7 cellular contexts compared by ENCODE assay signal in genomic region chr1:181325765-181326164, GRCh38.
DNase-seq lines count a peak whose midpoint lies in the region; ATAC-seq, FAIRE-seq and TF ChIP-seq lines count a peak whose summit lies in the region.
"Not testable (repeated sequence)": the region's sequence is repeated elsewhere in the genome, so short reads cannot be mapped to it uniquely, and the experiment has no call there.

No MANE protein-coding gene starts in this region.

- CTCF ChIA-PET in activated CD8-positive, alpha-beta memory T cell treated with anti-CD3 and anti-CD28 coated beads, Interleukin-2, amount 10 ng/mL, durations not matched to agents 7 days and 5 days (lab: Charles Lee), result interaction anchor here (1.1 kb wide), 1 partner anchor 10 kb away, joined by 3 read pairs; no protein-coding TSS in a partner anchor
- CTCF ChIA-PET in K562 (lab: Yijun Ruan, JAX; ENCODE audit: low intra/inter-chr PET ratio), result not testable (repeated sequence)

- not testable (repeated sequence) for TF ChIP-seq EP300 in K562 (IDR thresholded peaks at IDR 0.05; ENCODE audit: low read length)

- H3K79me2 ChIP-seq in K562 (ENCODE audit: control insufficient read depth, insufficient read depth, low read length), result not testable (repeated sequence)

- POLR2A ChIA-PET in K562 (lab: Yijun Ruan, JAX), result not testable (repeated sequence)

- not testable (repeated sequence) for H3K9me3 ChIP-seq in K562 (replicated peaks; ENCODE audit: control insufficient read depth, insufficient read depth, low read depth, low read length); heart right ventricle; right atrium auricular region

- not testable (repeated sequence) for H3K4me2 ChIP-seq in K562 (ENCODE audit: insufficient read depth, low read length)

- ATAC-seq in activated CD8-positive, alpha-beta memory T cell treated with anti-CD3 and anti-CD28 coated beads, Interleukin-2, amount 10 ng/mL, durations not matched to agents 7 days and 5 days, result not testable (repeated sequence)
- ATAC-seq in K562 (peak; percentile 76), Right ventricle myocardium inferior (peak; percentile 41), heart right ventricle (peak; percentile 33 to 81 (median 62))

- not testable (repeated sequence) for H3K4me3 ChIP-seq in H7 (ENCODE audit: insufficient read depth, low read depth, low read length); K562; heart right ventricle; right atrium auricular region

- not testable (repeated sequence) for TF ChIP-seq RAD21 in K562 (CRISPR knock-in tag; conservative IDR thresholded peaks at IDR 0.05 in 1 of 2, IDR thresholded peaks at IDR 0.05 in 1 of 2)

- H2AFZ ChIP-seq in K562 (ENCODE audit: low read depth, low read length), result not testable (repeated sequence)

- not testable (repeated sequence) for H3K9me1 ChIP-seq in K562 (ENCODE audit: control insufficient read depth, insufficient read depth, low read length)

- H3K4me3 Mint-ChIP-seq in activated CD8-positive, alpha-beta memory T cell treated with anti-CD3 and anti-CD28 coated beads, Interleukin-2, amount 10 ng/mL, durations not matched to agents 7 days and 5 days, result not testable (repeated sequence)

- H3K27ac Mint-ChIP-seq in activated CD8-positive, alpha-beta memory T cell treated with anti-CD3 and anti-CD28 coated beads, Interleukin-2, amount 10 ng/mL, durations not matched to agents 7 days and 5 days, result not testable (repeated sequence)

- not testable (repeated sequence) for H3K9ac ChIP-seq in K562 (ENCODE audit: insufficient read depth in 1 of 2, low read depth in 2 of 2, low read length in 2 of 2)

- in situ Hi-C loops in K562 (cut with MboI), result not testable (repeated sequence)

- peak; percentile 22 for DNase-seq in H7
- peak; percentile 5 for DNase-seq in activated CD8-positive, alpha-beta memory T cell treated with anti-CD3 and anti-CD28 coated beads, Interleukin-2, amount 10 ng/mL, durations not matched to agents 7 days and 5 days
- DNase-seq in K562 (ENCODE audit: extremely low read depth in 1 of 4, low spot score in 3 of 4); Right ventricle myocardium inferior (ENCODE audit: missing footprints): not testable (repeated sequence)
- DNase-seq in heart right ventricle, result peak; percentile 9 to 17
- DNase-seq in right atrium auricular region (ENCODE audit: low spot score), result peak; percentile 56
- peak; percentile 21 for DNase-seq in stimulated activated CD8-positive, alpha-beta memory T cell treated with anti-CD3 and anti-CD28 coated beads, Interleukin-4, amount 100 ng/mL, for 48 hours

- H4K20me1 ChIP-seq in K562 (replicated peaks; ENCODE audit: control insufficient read depth, insufficient read depth, low read length), result not testable (repeated sequence)

- H3K27me3 Mint-ChIP-seq in activated CD8-positive, alpha-beta memory T cell treated with anti-CD3 and anti-CD28 coated beads, Interleukin-2, amount 10 ng/mL, durations not matched to agents 7 days and 5 days, result peaks cover 11% of the 10 kb centered on the region

- not testable (repeated sequence) for H3K4me1 Mint-ChIP-seq in activated CD8-positive, alpha-beta memory T cell treated with anti-CD3 and anti-CD28 coated beads, Interleukin-2, amount 10 ng/mL, durations not matched to agents 7 days and 5 days

- H3K36me3 ChIP-seq in H7 (replicated peaks; ENCODE audit: control insufficient read depth, insufficient read depth, low read length); K562 (ENCODE audit: control insufficient read depth, insufficient read depth, low read length); heart right ventricle; right atrium auricular region: not testable (repeated sequence)

- H3K27me3 ChIP-seq in H7 (ENCODE audit: control insufficient read depth, insufficient read depth, low read length); right atrium auricular region: not testable (repeated sequence)
- H3K27me3 ChIP-seq in K562 (ENCODE audit: control insufficient read depth in 2 of 2, insufficient read depth in 2 of 2, low read length in 2 of 2) (peaks cover 5 to 21% of the 10 kb centered on the region in 2 experiments; a peak in 4 of 5 replicates), heart right ventricle (peaks cover 0 to 52% (median 18%) of the 10 kb centered on the region in 7 donors)

- not testable (repeated sequence) for BruUV-seq in K562 (replicated peaks; lab: Mats Ljungman, UMichigan)

- under 1% methylated on average over 14 of the region's 18 CpGs for WGBS in K562 (ENCODE audit: insufficient coverage, low coverage, missing lambda C conversion rate)
- WGBS in heart right ventricle, 2 donors, result 62 to 72% methylated on average over 18 of the region's 18 CpGs

- not testable (repeated sequence) for H3K27ac ChIP-seq in K562 (ENCODE audit: extremely low read depth, low read depth, low read length); heart right ventricle; right atrium auricular region

- H3K4me1 ChIP-seq in K562 (replicated peaks in 1 of 2; ENCODE audit: control insufficient read depth in 2 of 2, insufficient read depth in 2 of 2, low read length in 2 of 2); heart right ventricle; right atrium auricular region: not testable (repeated sequence)

- not testable (repeated sequence) for H3K9me3 Mint-ChIP-seq in activated CD8-positive, alpha-beta memory T cell treated with anti-CD3 and anti-CD28 coated beads, Interleukin-2, amount 10 ng/mL, durations not matched to agents 7 days and 5 days (ENCODE audit: low read depth)

- TF ChIP-seq CTCF in K562 (IDR thresholded peaks at IDR 0.05 in 2 of 3, conservative IDR thresholded peaks at IDR 0.05 in 1 of 3; ENCODE audit: insufficient read depth in 2 of 3, low read depth in 1 of 3, low read length in 3 of 3); heart right ventricle (IDR thresholded peaks at IDR 0.05); right atrium auricular region (IDR thresholded peaks at IDR 0.05): not testable (repeated sequence)

- peak; percentile 44 for FAIRE-seq in K562 (lab: Jason Lieb, UNC)

- not testable (repeated sequence) for H3K36me3 Mint-ChIP-seq in activated CD8-positive, alpha-beta memory T cell treated with anti-CD3 and anti-CD28 coated beads, Interleukin-2, amount 10 ng/mL, durations not matched to agents 7 days and 5 days

- intact Hi-C loops in K562 (cut with micrococcal nuclease); Right ventricle myocardium inferior (cut with DNase I): not testable (repeated sequence)
- intact Hi-C loops in heart right ventricle (cut with DNase I), result loop anchor here in 1 of 10 donors (10.0 kb wide), 1 partner anchor 141 kb away; no protein-coding TSS in a partner anchor

- not testable (repeated sequence) for TF ChIP-seq POLR2A in K562 (conservative IDR thresholded peaks at IDR 0.05)
